In the genomic region with DNA sequence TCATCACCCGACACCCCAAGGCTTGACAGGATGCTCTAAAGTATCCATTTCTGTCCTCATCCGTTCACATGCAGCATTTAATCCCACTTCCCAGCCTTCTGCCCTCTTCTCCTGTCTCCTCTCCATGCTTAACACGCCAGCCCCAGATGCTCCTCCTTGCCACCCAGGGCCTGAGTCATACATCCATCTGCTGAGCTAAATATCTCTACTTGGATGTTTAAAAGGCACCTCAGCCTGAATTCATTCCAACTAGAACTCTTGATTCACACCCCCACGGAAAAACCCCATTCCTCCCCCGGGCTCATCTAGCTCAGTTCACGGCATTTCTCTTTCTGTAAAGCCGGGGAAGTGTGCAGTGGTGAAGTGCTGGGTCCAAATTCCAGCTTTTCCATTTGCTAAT, we compare ENCODE assay signal across 13 cellular contexts. TPM values are rescaled to one million over a fixed set of nuclear protein-coding genes. Genes with fewer than 3 reads are reported as not detected.
DNase-seq lines count a peak whose midpoint lies in the region; ATAC-seq, FAIRE-seq and TF ChIP-seq lines count a peak whose summit lies in the region.
"Had no signal": no experiment of that assay in that cellular context is flagged by ENCODE, and none has a peak within 500 bp of the region (broad histone marks: within the 10 kb centered on the region; RNA-seq: fewer than 3 reads in every experiment).

No MANE protein-coding gene starts in this region.

- peaks cover 18% of the 10 kb centered on the region for H3K79me2 ChIP-seq in fibroblast of lung (ENCODE audit: control insufficient read depth, insufficient read depth, low read length)

- no peaks in the 10 kb centered on the region for H4K20me1 ChIP-seq in fibroblast of lung (ENCODE audit: control insufficient read depth, extremely low read depth, insufficient read depth, low read length)

- H3K36me3 ChIP-seq in fibroblast of lung (ENCODE audit: control insufficient read depth, insufficient read depth, low read length) (peaks cover 2% of the 10 kb centered on the region), small intestine (ENCODE audit: control insufficient read depth in 2 of 2, insufficient read depth in 2 of 2, low read length in 2 of 2) (no peaks in the 10 kb centered on the region)

- peak; percentile 82 for DNase-seq in GM03348 (ENCODE audit: low spot score)
- DNase-seq in RCC 7860 (ENCODE audit: low spot score) = peak; percentile 77
- DNase-seq in fibroblast of lung (ENCODE audit: low read depth in 2 of 2) = peak; percentile 66 to 79
- DNase-seq in small intestine = peak; percentile 47
- DNase-seq in NCI-H146 (lab: John Stamatoyannopoulos, UW) = no peak
- no peak for DNase-seq in activated gamma-delta T cell treated with Interleukin-2 at 50 U/mL for 16 hours
- DNase-seq in OCI-M1 (lab: John Stamatoyannopoulos, UW) = no peak
- DNase-seq: cerebellar nuclear complex, NCI-H187 had no signal

- peak overlapping the region; percentile 38 for H3K4me2 ChIP-seq in fibroblast of lung (ENCODE audit: extremely low read depth, insufficient read depth, low read length)

- no peaks in the 10 kb centered on the region for H3K9me3 ChIP-seq in fibroblast of lung (ENCODE audit: control insufficient read depth, insufficient read depth, low read depth, low read length)
- no peaks in the 10 kb centered on the region for H3K9me3 ChIP-seq in small intestine (ENCODE audit: control insufficient read depth, low read depth)
- H3K9me3 ChIP-seq: SJSA1 had no signal

- no peak overlapping the region for H3K9ac ChIP-seq in fibroblast of lung (ENCODE audit: insufficient read depth, low read length)

- ATAC-seq in GM19467 (IDR thresholded peaks at IDR 0.05; ENCODE audit: unreplicated experiment) = no peak

- TF ChIP-seq CTCF in fibroblast of lung (conservative IDR thresholded peaks at IDR 0.05 in 1 of 2, IDR thresholded peaks at IDR 0.05 in 1 of 2; ENCODE audit: low read depth in 1 of 2, low read length in 2 of 2) = no peak

- H2AFZ ChIP-seq in fibroblast of lung (ENCODE audit: low read length) = no peak overlapping the region

- H3K4me1 ChIP-seq in fibroblast of lung (ENCODE audit: control insufficient read depth, extremely low read depth, insufficient read depth, low read length) (peaks cover 46% of the 10 kb centered on the region), small intestine (ENCODE audit: control insufficient read depth in 2 of 2, insufficient read depth in 1 of 2, low read depth in 1 of 2, low read length in 1 of 2) (peaks cover 5 to 8% of the 10 kb centered on the region in 2 donors)

- FAIRE-seq in RCC 7860 (lab: Jason Lieb, UNC) = peak; percentile 66
- FAIRE-seq in small intestine (lab: Jason Lieb, UNC) = no peak

- H3K4me3 ChIP-seq in fibroblast of lung (replicated peaks in 1 of 4; ENCODE audit: control extremely low read depth in 1 of 4, insufficient read depth in 1 of 4, low read depth in 3 of 4, low read length in 4 of 4) (no peak overlapping the region), small intestine (ENCODE audit: low read depth in 1 of 2, low read length in 2 of 2) (no peak overlapping the region)
- H3K4me3 ChIP-seq: SJSA1 had no signal

- H3K27ac ChIP-seq in fibroblast of lung (ENCODE audit: insufficient read depth, low read length) = peak overlapping the region; percentile 26
- peak overlapping the region in 1 of 2 donors; percentile 67 for H3K27ac ChIP-seq in small intestine (ENCODE audit: low read depth in 1 of 2, low read length in 1 of 2)
- H3K27ac ChIP-seq: SJSA1 had no signal

- WGBS in small intestine, 3 donors = 46 to 75% (median 65%) methylated on average over 7 of the region's 7 CpGs

- H3K27me3 ChIP-seq in fibroblast of lung (ENCODE audit: control insufficient read depth, insufficient read depth, low read length) = no peaks in the 10 kb centered on the region
- no peaks in the 10 kb centered on the region for H3K27me3 ChIP-seq in small intestine (ENCODE audit: control insufficient read depth in 2 of 2, insufficient read depth in 2 of 2, low read length in 2 of 2)
- H3K27me3 ChIP-seq: SJSA1 had no signal

RNA-seq across cellular contexts. Expression of a gene that starts 27.7 kb away (rescaled TPM):
- total RNA-seq in fibroblast of lung = not detected in 2 replicates
- polyA plus RNA-seq in fibroblast of lung = 0.06 and 0.24 TPM in 2 replicates
- polyA plus RNA-seq in fibroblast of lung (2012) = 0.07 and 0.14 TPM in 2 replicates
- not detected in 2 replicates for polyA minus RNA-seq in fibroblast of lung (ENCODE audit: low replicate concordance)
- 1 to 10 TPM in 2 of 3 donors, under 1 TPM in 1; 0.12 to 2.5 (median 1.6) TPM for polyA plus RNA-seq in small intestine
- total RNA-seq: activated CD8-positive, alpha-beta memory T cell treated with anti-CD3 and anti-CD28 coated beads for 36 hours; posterior vena cava; SJSA1 had no signal

RNA-seq across cellular contexts. Expression of a gene that starts 43.9 kb away (rescaled TPM):
- total RNA-seq in fibroblast of lung = not detected in 2 replicates
- not detected in 2 replicates for polyA plus RNA-seq in fibroblast of lung
- polyA plus RNA-seq in fibroblast of lung (2012) = not detected in 2 replicates
- polyA minus RNA-seq in fibroblast of lung (ENCODE audit: low replicate concordance) = not detected in 2 replicates
- polyA plus RNA-seq in small intestine = under 1 TPM in 1 of 3 donors, not detected in 2; 0.04 TPM
- total RNA-seq: activated CD8-positive, alpha-beta memory T cell treated with anti-CD3 and anti-CD28 coated beads for 36 hours; posterior vena cava; SJSA1 had no signal

Comparison
In these comparisons a context has a peak if more than half of its experiments do, and no peak if none do; other contexts are left out.
1. DNase-seq: peak in GM03348 (single experiment), RCC 7860 (single experiment), fibroblast of lung (2 of 2) and small intestine (single experiment); none in NCI-H146 (single experiment), activated gamma-delta T cell treated with Interleukin-2 at 50 U/mL for 16 hours (single experiment) and OCI-M1 (single experiment).